Comparison of ENCODE assay signal across 1 cellular context in the genomic region with DNA sequence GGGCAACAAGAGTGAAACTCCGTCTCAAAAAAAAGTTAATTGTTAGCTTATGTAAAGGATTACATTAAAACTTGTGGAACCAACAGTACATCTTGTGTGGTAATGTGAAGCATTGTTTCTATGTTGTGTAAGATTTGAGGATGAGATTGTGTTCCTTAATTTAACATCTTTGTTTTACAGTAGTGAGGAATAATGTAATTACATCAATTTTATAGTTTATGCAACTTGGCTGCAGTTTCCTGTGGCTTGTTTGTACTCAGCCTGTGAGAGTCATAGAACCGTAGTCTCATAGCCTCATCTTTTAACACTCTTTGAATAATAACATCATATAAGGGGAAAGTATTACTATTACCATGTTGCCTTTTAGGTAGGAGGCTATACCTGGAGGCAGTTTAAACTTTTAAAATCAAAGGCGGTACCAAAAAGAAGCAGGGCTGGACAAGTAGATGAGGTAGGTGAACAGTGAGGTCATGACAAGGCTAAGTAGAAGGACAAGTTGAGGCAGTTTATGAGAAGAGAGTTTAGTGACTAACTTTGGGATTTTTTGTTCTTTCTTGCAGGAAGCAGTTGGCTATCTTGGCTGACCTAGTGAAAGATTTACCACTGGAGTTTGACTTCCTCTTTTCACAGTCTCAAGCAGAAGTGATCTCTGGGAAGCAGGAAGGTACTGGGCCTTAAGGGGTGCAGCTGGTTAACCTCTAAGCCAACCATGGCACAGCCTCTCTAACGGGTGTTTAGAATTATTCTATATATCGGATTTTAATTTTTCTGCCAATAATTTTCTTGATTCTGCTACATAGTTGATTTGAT.
TF ChIP-seq lines count a peak whose summit lies in the region.

No MANE protein-coding gene starts in this region.

TF ChIP-seq in HepG2, 621 proteins besides CTCF, POLR2A, EP300 and RAD21:
- no peak for TF ChIP-seq SNRNP70 (IDR thresholded peaks at IDR 0.05; ENCODE audit: low read depth, low read length)
- TF ChIP-seq, protein P1, sequence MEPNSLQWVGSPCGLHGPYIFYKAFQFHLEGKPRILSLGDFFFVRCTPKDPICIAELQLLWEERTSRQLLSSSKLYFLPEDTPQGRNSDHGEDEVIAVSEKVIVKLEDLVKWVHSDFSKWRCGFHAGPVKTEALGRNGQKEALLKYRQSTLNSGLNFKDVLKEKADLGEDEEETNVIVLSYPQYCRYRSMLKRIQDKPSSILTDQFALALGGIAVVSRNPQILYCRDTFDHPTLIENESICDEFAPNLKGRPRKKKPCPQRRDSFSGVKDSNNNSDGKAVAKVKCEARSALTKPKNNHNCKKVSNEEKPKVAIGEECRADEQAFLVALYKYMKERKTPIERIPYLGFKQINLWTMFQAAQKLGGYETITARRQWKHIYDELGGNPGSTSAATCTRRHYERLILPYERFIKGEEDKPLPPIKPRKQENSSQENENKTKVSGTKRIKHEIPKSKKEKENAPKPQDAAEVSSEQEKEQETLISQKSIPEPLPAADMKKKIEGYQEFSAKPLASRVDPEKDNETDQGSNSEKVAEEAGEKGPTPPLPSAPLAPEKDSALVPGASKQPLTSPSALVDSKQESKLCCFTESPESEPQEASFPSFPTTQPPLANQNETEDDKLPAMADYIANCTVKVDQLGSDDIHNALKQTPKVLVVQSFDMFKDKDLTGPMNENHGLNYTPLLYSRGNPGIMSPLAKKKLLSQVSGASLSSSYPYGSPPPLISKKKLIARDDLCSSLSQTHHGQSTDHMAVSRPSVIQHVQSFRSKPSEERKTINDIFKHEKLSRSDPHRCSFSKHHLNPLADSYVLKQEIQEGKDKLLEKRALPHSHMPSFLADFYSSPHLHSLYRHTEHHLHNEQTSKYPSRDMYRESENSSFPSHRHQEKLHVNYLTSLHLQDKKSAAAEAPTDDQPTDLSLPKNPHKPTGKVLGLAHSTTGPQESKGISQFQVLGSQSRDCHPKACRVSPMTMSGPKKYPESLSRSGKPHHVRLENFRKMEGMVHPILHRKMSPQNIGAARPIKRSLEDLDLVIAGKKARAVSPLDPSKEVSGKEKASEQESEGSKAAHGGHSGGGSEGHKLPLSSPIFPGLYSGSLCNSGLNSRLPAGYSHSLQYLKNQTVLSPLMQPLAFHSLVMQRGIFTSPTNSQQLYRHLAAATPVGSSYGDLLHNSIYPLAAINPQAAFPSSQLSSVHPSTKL (CRISPR knock-in tag; IDR thresholded peaks at IDR 0.05) = no peak
- TF ChIP-seq ZBTB7A (CRISPR knock-in tag; IDR thresholded peaks at IDR 0.05) = no peak
- TF ChIP-seq, protein P2, sequence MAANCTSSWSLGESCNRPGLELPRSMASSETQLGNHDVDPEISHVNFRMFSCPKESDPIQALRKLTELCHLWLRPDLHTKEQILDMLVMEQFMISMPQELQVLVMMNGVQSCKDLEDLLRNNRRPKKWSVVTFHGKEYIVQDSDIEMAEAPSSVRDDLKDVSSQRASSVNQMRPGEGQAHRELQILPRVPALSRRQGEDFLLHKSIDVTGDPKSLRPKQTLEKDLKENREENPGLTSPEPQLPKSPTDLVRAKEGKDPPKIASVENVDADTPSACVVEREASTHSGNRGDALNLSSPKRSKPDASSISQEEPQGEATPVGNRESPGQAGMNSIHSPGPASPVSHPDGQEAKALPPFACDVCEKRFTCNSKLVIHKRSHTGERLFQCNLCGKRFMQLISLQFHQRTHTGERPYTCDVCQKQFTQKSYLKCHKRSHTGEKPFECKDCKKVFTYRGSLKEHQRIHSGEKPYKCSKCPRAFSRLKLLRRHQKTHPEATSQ (CRISPR knock-in tag; IDR thresholded peaks at IDR 0.05; ENCODE audit: borderline replicate concordance) = no peak
- TF ChIP-seq DR1 (CRISPR knock-in tag; IDR thresholded peaks at IDR 0.05) = no peak
- TF ChIP-seq, protein P3, sequence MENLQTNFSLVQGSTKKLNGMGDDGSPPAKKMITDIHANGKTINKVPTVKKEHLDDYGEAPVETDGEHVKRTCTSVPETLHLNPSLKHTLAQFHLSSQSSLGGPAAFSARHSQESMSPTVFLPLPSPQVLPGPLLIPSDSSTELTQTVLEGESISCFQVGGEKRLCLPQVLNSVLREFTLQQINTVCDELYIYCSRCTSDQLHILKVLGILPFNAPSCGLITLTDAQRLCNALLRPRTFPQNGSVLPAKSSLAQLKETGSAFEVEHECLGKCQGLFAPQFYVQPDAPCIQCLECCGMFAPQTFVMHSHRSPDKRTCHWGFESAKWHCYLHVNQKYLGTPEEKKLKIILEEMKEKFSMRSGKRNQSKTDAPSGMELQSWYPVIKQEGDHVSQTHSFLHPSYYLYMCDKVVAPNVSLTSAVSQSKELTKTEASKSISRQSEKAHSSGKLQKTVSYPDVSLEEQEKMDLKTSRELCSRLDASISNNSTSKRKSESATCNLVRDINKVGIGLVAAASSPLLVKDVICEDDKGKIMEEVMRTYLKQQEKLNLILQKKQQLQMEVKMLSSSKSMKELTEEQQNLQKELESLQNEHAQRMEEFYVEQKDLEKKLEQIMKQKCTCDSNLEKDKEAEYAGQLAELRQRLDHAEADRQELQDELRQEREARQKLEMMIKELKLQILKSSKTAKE (CRISPR knock-in tag; IDR thresholded peaks at IDR 0.05; ENCODE audit: borderline replicate concordance) = no peak
- no peak for TF ChIP-seq ZNF225 (CRISPR knock-in tag; IDR thresholded peaks at IDR 0.05)
- TF ChIP-seq ADNP (CRISPR knock-in tag; IDR thresholded peaks at IDR 0.05) = no peak
- TF ChIP-seq THAP11 (CRISPR knock-in tag; IDR thresholded peaks at IDR 0.05) = no peak
- TF ChIP-seq KDM6A (CRISPR knock-in tag; IDR thresholded peaks at IDR 0.05; ENCODE audit: low read depth) = no peak
